1 cellular context compared by ENCODE assay signal in the genomic region with DNA sequence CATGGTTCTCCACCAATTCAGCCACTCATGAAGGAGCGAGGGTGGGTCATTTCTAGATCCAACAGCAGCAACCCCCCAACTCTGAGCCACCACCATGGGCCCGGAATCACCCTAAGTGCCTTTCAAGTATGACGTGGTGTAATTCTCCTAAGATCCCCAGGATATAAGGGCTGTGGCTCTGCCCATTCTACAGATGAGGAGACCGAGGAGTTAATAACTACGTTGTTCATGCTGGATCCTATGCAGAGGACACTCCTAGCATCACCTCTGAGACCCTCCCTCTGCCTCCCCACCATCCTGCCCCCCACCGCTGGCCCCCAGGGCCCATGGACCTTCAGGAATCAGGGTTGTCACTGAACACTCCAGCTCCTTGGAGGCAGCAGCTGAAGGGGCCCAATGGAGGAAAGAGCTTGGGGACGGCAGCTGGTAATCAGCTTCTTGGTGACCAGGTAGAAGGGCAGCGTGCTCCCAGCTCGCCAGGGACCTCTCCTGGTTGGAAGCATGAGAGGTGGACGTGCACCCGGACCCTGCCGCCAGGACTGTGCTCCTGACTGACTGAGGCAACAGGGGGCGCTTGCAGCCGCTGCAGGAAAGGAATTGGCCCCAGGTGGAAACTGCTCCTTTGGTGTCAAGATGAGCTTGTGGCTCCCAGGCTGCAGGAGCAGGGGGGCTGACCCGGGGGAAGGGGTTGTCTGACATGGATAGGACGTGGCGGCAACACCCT.
TF ChIP-seq lines count a peak whose summit lies in the region.

No MANE protein-coding gene starts in this region.

TF ChIP-seq in H1, 55 proteins besides CTCF, POLR2A, EP300 and RAD21:
- TF ChIP-seq, protein P1, sequence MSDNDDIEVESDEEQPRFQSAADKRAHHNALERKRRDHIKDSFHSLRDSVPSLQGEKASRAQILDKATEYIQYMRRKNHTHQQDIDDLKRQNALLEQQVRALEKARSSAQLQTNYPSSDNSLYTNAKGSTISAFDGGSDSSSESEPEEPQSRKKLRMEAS (IDR thresholded peaks at IDR 0.05), result peak; percentile 47; the same call in 1 of the 2 replicates
- TF ChIP-seq, protein P2, sequence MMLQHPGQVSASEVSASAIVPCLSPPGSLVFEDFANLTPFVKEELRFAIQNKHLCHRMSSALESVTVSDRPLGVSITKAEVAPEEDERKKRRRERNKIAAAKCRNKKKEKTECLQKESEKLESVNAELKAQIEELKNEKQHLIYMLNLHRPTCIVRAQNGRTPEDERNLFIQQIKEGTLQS (IDR thresholded peaks at IDR 0.05; ENCODE audit: insufficient read depth, low read depth, low read length), result no peak
- TF ChIP-seq RXRA (IDR thresholded peaks at IDR 0.05; ENCODE audit: insufficient read depth, low read depth, low read length) (no peak), HDAC6 (IDR thresholded peaks at IDR 0.05; ENCODE audit: low read depth, low read length) (no peak), CEBPB (IDR thresholded peaks at IDR 0.05; ENCODE audit: low read depth, low read length) (no peak), SIX5 (IDR thresholded peaks at IDR 0.05; ENCODE audit: low read depth, low read length) (no peak), CREB1 (IDR thresholded peaks at IDR 0.05) (0 out of 2 replicates have a peak, but pooled peaks have one; percentile 17), TCF12 (IDR thresholded peaks at IDR 0.05; ENCODE audit: low read depth, low read length) (no peak), SUZ12 (IDR thresholded peaks at IDR 0.05; ENCODE audit: low read length) (no peak), SIN3A (conservative IDR thresholded peaks at IDR 0.05 in 1 of 2, IDR thresholded peaks at IDR 0.05 in 1 of 2; ENCODE audit: low read depth in 1 of 2, low read length in 2 of 2) (0 out of 4 replicates have a peak, but pooled peaks of 1 of the 2 experiments have one; percentile 31), KDM1A (IDR thresholded peaks at IDR 0.05; ENCODE audit: borderline replicate concordance, low read length) (peak; percentile 60; the same call in 1 of the 2 replicates)
